In genomic region chr17:75404739-75405364, GRCh38 we compare ENCODE assay signal across 1 cellular context.
TF ChIP-seq lines count a peak whose summit lies in the region.

No MANE protein-coding gene starts in this region.

TF ChIP-seq in K562, 482 proteins besides CTCF, POLR2A, EP300 and RAD21 (continued from another document and continues in another):
- TF ChIP-seq HEY1 (CRISPR knock-in tag; IDR thresholded peaks at IDR 0.05; ENCODE audit: borderline replicate concordance), result no peak
- TF ChIP-seq ARID3B (CRISPR knock-in tag; IDR thresholded peaks at IDR 0.05; ENCODE audit: borderline replicate concordance), result no peak
- TF ChIP-seq GTF2A2 (tag; IDR thresholded peaks at IDR 0.05), result no peak
- no peak for TF ChIP-seq ZNF224 (CRISPR knock-in tag; IDR thresholded peaks at IDR 0.05)
- no peak for TF ChIP-seq WHSC1 (IDR thresholded peaks at IDR 0.05; ENCODE audit: low read length)
- TF ChIP-seq ZNF282 (CRISPR knock-in tag; IDR thresholded peaks at IDR 0.05), result no peak
- peak; percentile 85 for TF ChIP-seq PKNOX1 (IDR thresholded peaks at IDR 0.05)
- no peak for TF ChIP-seq FIP1L1 (IDR thresholded peaks at IDR 0.05; ENCODE audit: low read depth, low read length, poor library complexity, severe bottlenecking)
- TF ChIP-seq ZNF707 (CRISPR knock-in tag; conservative IDR thresholded peaks at IDR 0.05), result no peak
- TF ChIP-seq, protein P1, sequence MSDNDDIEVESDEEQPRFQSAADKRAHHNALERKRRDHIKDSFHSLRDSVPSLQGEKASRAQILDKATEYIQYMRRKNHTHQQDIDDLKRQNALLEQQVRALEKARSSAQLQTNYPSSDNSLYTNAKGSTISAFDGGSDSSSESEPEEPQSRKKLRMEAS (CRISPR knock-in tag; IDR thresholded peaks at IDR 0.05), result no peak
- TF ChIP-seq ZNF232 (CRISPR knock-in tag; IDR thresholded peaks at IDR 0.05), result no peak
- TF ChIP-seq UBTF (IDR thresholded peaks at IDR 0.05; ENCODE audit: borderline replicate concordance in 1 of 2, low read depth in 2 of 2, low read length in 2 of 2), result 0 out of 4 replicates have a peak, but pooled peaks have one; percentile 7 to 35
- no peak for TF ChIP-seq TAF1 (IDR thresholded peaks at IDR 0.05; ENCODE audit: control insufficient read depth, extremely low read depth, insufficient read depth, low read length, severe bottlenecking)
- TF ChIP-seq ZHX1 (conservative IDR thresholded peaks at IDR 0.05; ENCODE audit: low read length), result no peak
- TF ChIP-seq MTF1 (CRISPR knock-in tag; IDR thresholded peaks at IDR 0.05; ENCODE audit: borderline replicate concordance), result no peak
- no peak for TF ChIP-seq ZNF57 (CRISPR knock-in tag; IDR thresholded peaks at IDR 0.05)
- no peak for TF ChIP-seq RAD51 (IDR thresholded peaks at IDR 0.05; ENCODE audit: borderline replicate concordance, low read depth)
- no peak for TF ChIP-seq ZNF324 (CRISPR knock-in tag; IDR thresholded peaks at IDR 0.05)
- TF ChIP-seq ATF1 (CRISPR knock-in tag; IDR thresholded peaks at IDR 0.05), result no peak
- TF ChIP-seq ATF1 (tag; IDR thresholded peaks at IDR 0.05), result peak; percentile 57
- no peak for TF ChIP-seq NR3C1 (CRISPR knock-in tag; IDR thresholded peaks at IDR 0.05)
- peak; percentile 59 for TF ChIP-seq CREM (IDR thresholded peaks at IDR 0.05; ENCODE audit: low read depth)
- no peak for TF ChIP-seq BMI1 (IDR thresholded peaks at IDR 0.05; ENCODE audit: low read length)
- TF ChIP-seq DACH1 (IDR thresholded peaks at IDR 0.05; ENCODE audit: partially characterized antibody), result no peak
- TF ChIP-seq EZH2 (IDR thresholded peaks at IDR 0.05; ENCODE audit: borderline replicate concordance, low read depth, low read length), result no peak
- TF ChIP-seq, protein P2, sequence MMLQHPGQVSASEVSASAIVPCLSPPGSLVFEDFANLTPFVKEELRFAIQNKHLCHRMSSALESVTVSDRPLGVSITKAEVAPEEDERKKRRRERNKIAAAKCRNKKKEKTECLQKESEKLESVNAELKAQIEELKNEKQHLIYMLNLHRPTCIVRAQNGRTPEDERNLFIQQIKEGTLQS (IDR thresholded peaks at IDR 0.05), result no peak
- TF ChIP-seq, protein P2 (CRISPR knock-in tag; conservative IDR thresholded peaks at IDR 0.05), result peak; percentile 21; the same call in 1 of the 2 replicates
- no peak for TF ChIP-seq CBX5 (IDR thresholded peaks at IDR 0.05; ENCODE audit: borderline replicate concordance, low read depth)
- TF ChIP-seq, protein P3, sequence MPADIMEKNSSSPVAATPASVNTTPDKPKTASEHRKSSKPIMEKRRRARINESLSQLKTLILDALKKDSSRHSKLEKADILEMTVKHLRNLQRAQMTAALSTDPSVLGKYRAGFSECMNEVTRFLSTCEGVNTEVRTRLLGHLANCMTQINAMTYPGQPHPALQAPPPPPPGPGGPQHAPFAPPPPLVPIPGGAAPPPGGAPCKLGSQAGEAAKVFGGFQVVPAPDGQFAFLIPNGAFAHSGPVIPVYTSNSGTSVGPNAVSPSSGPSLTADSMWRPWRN (IDR thresholded peaks at IDR 0.05; ENCODE audit: low read depth), result no peak
- no peak for TF ChIP-seq ERF (CRISPR knock-in tag; IDR thresholded peaks at IDR 0.05)
- TF ChIP-seq, protein P4, sequence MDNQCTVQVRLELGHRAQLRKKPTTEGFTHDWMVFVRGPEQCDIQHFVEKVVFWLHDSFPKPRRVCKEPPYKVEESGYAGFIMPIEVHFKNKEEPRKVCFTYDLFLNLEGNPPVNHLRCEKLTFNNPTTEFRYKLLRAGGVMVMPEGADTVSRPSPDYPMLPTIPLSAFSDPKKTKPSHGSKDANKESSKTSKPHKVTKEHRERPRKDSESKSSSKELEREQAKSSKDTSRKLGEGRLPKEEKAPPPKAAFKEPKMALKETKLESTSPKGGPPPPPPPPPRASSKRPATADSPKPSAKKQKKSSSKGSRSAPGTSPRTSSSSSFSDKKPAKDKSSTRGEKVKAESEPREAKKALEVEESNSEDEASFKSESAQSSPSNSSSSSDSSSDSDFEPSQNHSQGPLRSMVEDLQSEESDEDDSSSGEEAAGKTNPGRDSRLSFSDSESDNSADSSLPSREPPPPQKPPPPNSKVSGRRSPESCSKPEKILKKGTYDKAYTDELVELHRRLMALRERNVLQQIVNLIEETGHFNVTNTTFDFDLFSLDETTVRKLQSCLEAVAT (IDR thresholded peaks at IDR 0.05), result no peak
- TF ChIP-seq MBD2 (IDR thresholded peaks at IDR 0.05; ENCODE audit: borderline replicate concordance, low read depth), result no peak
- no peak for TF ChIP-seq ARID4B (CRISPR knock-in tag; IDR thresholded peaks at IDR 0.05)
- TF ChIP-seq ETV6 (IDR thresholded peaks at IDR 0.05; ENCODE audit: borderline replicate concordance in 1 of 2, low read depth in 2 of 2, low read length in 1 of 2), result no peak
- TF ChIP-seq ETV6 (CRISPR knock-in tag; IDR thresholded peaks at IDR 0.05; ENCODE audit: borderline replicate concordance), result no peak
- TF ChIP-seq E2F6 (IDR thresholded peaks at IDR 0.05; ENCODE audit: borderline replicate concordance in 1 of 2, extremely low read depth in 1 of 2, insufficient read depth in 1 of 2, insufficient read length in 1 of 2, low read depth in 1 of 2, low read length in 1 of 2, poor library complexity in 1 of 2, severe bottlenecking in 1 of 2), result peak in 1 of 2 experiments; percentile 22
- TF ChIP-seq ZNF717 (CRISPR knock-in tag; IDR thresholded peaks at IDR 0.05), result no peak
- TF ChIP-seq GABPB2 (CRISPR knock-in tag; conservative IDR thresholded peaks at IDR 0.05), result no peak
- no peak for TF ChIP-seq ZNF384 (IDR thresholded peaks at IDR 0.05; ENCODE audit: low read depth, low read length)
- TF ChIP-seq CCNT2 (IDR thresholded peaks at IDR 0.05; ENCODE audit: borderline replicate concordance, extremely low read depth, insufficient read length, low read depth, low read length), result no peak
- TF ChIP-seq MYC (IDR thresholded peaks at IDR 0.05; ENCODE audit: low read depth, low read length), result no peak
- TF ChIP-seq MYC (CRISPR knock-in tag; IDR thresholded peaks at IDR 0.05; ENCODE audit: borderline replicate concordance, low read depth), result no peak
- TF ChIP-seq COPS2 (conservative IDR thresholded peaks at IDR 0.05), result no peak
- TF ChIP-seq RB1 (IDR thresholded peaks at IDR 0.05; ENCODE audit: low read depth), result peak; percentile 5; the same call in 1 of the 2 replicates
- no peak for TF ChIP-seq EWSR1 (IDR thresholded peaks at IDR 0.05; ENCODE audit: borderline replicate concordance, low read depth, partially characterized antibody)
- 0 out of 4 replicates have a peak, but pooled peaks of 1 of the 2 experiments have one; percentile 18 for TF ChIP-seq MNT (conservative IDR thresholded peaks at IDR 0.05)
- 0 out of 2 replicates have a peak, but pooled peaks have one; percentile 15 for TF ChIP-seq JUND (IDR thresholded peaks at IDR 0.05; ENCODE audit: borderline replicate concordance, low read depth, low read length)
- TF ChIP-seq JUND (tag; IDR thresholded peaks at IDR 0.05; ENCODE audit: borderline replicate concordance, low read depth, low read length), result no peak
